In the genomic region with DNA sequence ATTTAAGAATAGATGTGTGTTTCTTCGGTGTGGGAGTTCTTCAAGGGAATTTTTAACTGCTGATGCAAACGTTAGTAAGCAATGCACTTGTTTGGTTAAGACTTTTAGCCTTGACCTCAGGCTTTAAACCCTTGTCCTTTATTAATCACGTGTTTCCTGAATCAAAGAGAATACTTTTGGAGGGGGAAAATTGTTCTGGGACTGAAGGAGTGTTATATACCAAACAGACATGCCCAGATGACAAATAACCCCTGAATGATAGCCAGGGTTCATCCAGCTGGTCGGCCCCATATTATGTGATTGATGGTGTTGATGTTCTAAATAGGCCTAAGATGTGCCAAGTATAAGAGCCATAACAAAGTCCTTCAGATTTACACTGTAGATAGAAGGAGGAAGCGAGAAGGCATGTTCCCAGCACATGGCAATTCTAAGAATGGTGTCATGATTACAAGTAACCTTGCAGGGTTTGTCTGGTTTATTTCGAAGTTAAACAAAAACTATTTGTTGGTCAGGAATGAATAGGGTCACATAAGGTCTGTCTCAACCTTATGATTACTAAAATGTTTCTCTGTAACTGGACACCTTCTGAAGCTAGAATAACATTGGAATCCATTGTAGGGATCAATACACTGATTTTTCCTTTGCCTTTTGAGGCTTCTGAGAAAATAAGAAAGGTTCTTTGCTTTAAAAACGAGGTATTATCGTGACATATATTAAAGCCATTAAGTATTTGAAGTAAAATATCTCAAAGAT, we compare ENCODE assay signal across 1 cellular context.
A peak's percentile ranks its signal among the peaks of the same experiment; 100 is the strongest.
TF ChIP-seq lines count a peak whose summit lies in the region.

No MANE protein-coding gene starts in this region.

TF ChIP-seq in HepG2, 621 proteins besides CTCF, POLR2A, EP300 and RAD21 (continued from another document and continues in another):
- TF ChIP-seq, protein P1, sequence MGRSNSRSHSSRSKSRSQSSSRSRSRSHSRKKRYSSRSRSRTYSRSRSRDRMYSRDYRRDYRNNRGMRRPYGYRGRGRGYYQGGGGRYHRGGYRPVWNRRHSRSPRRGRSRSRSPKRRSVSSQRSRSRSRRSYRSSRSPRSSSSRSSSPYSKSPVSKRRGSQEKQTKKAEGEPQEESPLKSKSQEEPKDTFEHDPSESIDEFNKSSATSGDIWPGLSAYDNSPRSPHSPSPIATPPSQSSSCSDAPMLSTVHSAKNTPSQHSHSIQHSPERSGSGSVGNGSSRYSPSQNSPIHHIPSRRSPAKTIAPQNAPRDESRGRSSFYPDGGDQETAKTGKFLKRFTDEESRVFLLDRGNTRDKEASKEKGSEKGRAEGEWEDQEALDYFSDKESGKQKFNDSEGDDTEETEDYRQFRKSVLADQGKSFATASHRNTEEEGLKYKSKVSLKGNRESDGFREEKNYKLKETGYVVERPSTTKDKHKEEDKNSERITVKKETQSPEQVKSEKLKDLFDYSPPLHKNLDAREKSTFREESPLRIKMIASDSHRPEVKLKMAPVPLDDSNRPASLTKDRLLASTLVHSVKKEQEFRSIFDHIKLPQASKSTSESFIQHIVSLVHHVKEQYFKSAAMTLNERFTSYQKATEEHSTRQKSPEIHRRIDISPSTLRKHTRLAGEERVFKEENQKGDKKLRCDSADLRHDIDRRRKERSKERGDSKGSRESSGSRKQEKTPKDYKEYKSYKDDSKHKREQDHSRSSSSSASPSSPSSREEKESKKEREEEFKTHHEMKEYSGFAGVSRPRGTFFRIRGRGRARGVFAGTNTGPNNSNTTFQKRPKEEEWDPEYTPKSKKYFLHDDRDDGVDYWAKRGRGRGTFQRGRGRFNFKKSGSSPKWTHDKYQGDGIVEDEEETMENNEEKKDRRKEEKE (IDR thresholded peaks at IDR 0.05), result no peak
- TF ChIP-seq ZNF839 (CRISPR knock-in tag; IDR thresholded peaks at IDR 0.05; ENCODE audit: borderline replicate concordance) (no peak), STAG1 (CRISPR knock-in tag; IDR thresholded peaks at IDR 0.05) (no peak), ERF (CRISPR knock-in tag; IDR thresholded peaks at IDR 0.05) (peak; percentile 31; the same call in 1 of the 2 replicates), ZNF235 (CRISPR knock-in tag; IDR thresholded peaks at IDR 0.05; ENCODE audit: borderline replicate concordance) (no peak), ZNF382 (CRISPR knock-in tag; IDR thresholded peaks at IDR 0.05; ENCODE audit: borderline replicate concordance) (no peak), JDP2 (CRISPR knock-in tag; IDR thresholded peaks at IDR 0.05; ENCODE audit: borderline replicate concordance) (no peak), CCDC6 (CRISPR knock-in tag; IDR thresholded peaks at IDR 0.05) (no peak), REPIN1 (CRISPR knock-in tag; IDR thresholded peaks at IDR 0.05; ENCODE audit: borderline replicate concordance, low read depth) (peak; percentile 61; the same call in 1 of the 2 replicates), ZFP82 (CRISPR knock-in tag; IDR thresholded peaks at IDR 0.05; ENCODE audit: borderline replicate concordance) (no peak), MEIS1 (CRISPR knock-in tag; IDR thresholded peaks at IDR 0.05; ENCODE audit: borderline replicate concordance) (no peak), ZNF766 (CRISPR knock-in tag; IDR thresholded peaks at IDR 0.05; ENCODE audit: borderline replicate concordance) (no peak), MAFK (conservative IDR thresholded peaks at IDR 0.05 in 1 of 2, IDR thresholded peaks at IDR 0.05 in 1 of 2; ENCODE audit: low read length in 2 of 2) (peak in 1 of 2 experiments; percentile 36; a peak in 2 of 4 replicates), SRSF9 (IDR thresholded peaks at IDR 0.05; ENCODE audit: borderline replicate concordance, insufficient read depth, low read depth, low read length, poor library complexity, severe bottlenecking) (no peak), ZNF768 (CRISPR knock-in tag; IDR thresholded peaks at IDR 0.05) (no peak), ELF3 (CRISPR knock-in tag; IDR thresholded peaks at IDR 0.05) (peak; percentile 58), PITX1 (CRISPR knock-in tag; IDR thresholded peaks at IDR 0.05) (peak; percentile 56; the same call in 1 of the 2 replicates), ZNF614 (CRISPR knock-in tag; IDR thresholded peaks at IDR 0.05; ENCODE audit: borderline replicate concordance) (0 out of 2 replicates have a peak, but pooled peaks have one; percentile 50), ZNF652 (CRISPR knock-in tag; IDR thresholded peaks at IDR 0.05; ENCODE audit: borderline replicate concordance, low read depth) (peak; percentile 46; the same call in 1 of the 2 replicates), ZNF747 (CRISPR knock-in tag; IDR thresholded peaks at IDR 0.05; ENCODE audit: borderline replicate concordance) (no peak), ZBTB8A (CRISPR knock-in tag; IDR thresholded peaks at IDR 0.05; ENCODE audit: borderline replicate concordance, low read depth) (no peak), SMAD3 (CRISPR knock-in tag; IDR thresholded peaks at IDR 0.05) (peak; percentile 64), ETV5 (CRISPR knock-in tag; IDR thresholded peaks at IDR 0.05; ENCODE audit: borderline replicate concordance) (no peak; the same call in 1 of the 2 replicates), ZNF12 (CRISPR knock-in tag; IDR thresholded peaks at IDR 0.05) (peak; percentile 17; the same call in 1 of the 2 replicates), ZNF24 (IDR thresholded peaks at IDR 0.05) (no peak), AHR (CRISPR knock-in tag; IDR thresholded peaks at IDR 0.05) (no peak), ZNF674 (CRISPR knock-in tag; IDR thresholded peaks at IDR 0.05; ENCODE audit: low read depth) (no peak), SOX13 (IDR thresholded peaks at IDR 0.05) (no peak), SOX13 (CRISPR knock-in tag; conservative IDR thresholded peaks at IDR 0.05 in 1 of 2, IDR thresholded peaks at IDR 0.05 in 1 of 2) (peak in 1 of 2 experiments; percentile 90; a peak in 2 of 4 replicates), NCOA2 (CRISPR knock-in tag; IDR thresholded peaks at IDR 0.05) (peak; percentile 93), TP53 (CRISPR knock-in tag; conservative IDR thresholded peaks at IDR 0.05) (no peak), SOX5 (CRISPR knock-in tag; IDR thresholded peaks at IDR 0.05; ENCODE audit: borderline replicate concordance) (peak; percentile 89), FIP1L1 (IDR thresholded peaks at IDR 0.05; ENCODE audit: borderline replicate concordance, insufficient read depth, low read depth, low read length) (no peak), KAT8 (CRISPR knock-in tag; IDR thresholded peaks at IDR 0.05) (peak; percentile 56; the same call in 1 of the 2 replicates), SIX1 (CRISPR knock-in tag; IDR thresholded peaks at IDR 0.05; ENCODE audit: borderline replicate concordance) (peak; percentile 33; the same call in 1 of the 2 replicates), ZNF703 (CRISPR knock-in tag; IDR thresholded peaks at IDR 0.05; ENCODE audit: borderline replicate concordance) (no peak)
- TF ChIP-seq, protein P2, sequence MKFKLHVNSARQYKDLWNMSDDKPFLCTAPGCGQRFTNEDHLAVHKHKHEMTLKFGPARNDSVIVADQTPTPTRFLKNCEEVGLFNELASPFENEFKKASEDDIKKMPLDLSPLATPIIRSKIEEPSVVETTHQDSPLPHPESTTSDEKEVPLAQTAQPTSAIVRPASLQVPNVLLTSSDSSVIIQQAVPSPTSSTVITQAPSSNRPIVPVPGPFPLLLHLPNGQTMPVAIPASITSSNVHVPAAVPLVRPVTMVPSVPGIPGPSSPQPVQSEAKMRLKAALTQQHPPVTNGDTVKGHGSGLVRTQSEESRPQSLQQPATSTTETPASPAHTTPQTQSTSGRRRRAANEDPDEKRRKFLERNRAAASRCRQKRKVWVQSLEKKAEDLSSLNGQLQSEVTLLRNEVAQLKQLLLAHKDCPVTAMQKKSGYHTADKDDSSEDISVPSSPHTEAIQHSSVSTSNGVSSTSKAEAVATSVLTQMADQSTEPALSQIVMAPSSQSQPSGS (CRISPR knock-in tag; IDR thresholded peaks at IDR 0.05), result peak; percentile 76
- TF ChIP-seq, protein P3, sequence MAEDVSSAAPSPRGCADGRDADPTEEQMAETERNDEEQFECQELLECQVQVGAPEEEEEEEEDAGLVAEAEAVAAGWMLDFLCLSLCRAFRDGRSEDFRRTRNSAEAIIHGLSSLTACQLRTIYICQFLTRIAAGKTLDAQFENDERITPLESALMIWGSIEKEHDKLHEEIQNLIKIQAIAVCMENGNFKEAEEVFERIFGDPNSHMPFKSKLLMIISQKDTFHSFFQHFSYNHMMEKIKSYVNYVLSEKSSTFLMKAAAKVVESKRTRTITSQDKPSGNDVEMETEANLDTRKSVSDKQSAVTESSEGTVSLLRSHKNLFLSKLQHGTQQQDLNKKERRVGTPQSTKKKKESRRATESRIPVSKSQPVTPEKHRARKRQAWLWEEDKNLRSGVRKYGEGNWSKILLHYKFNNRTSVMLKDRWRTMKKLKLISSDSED (CRISPR knock-in tag; IDR thresholded peaks at IDR 0.05), result no peak
- TF ChIP-seq, protein P4, sequence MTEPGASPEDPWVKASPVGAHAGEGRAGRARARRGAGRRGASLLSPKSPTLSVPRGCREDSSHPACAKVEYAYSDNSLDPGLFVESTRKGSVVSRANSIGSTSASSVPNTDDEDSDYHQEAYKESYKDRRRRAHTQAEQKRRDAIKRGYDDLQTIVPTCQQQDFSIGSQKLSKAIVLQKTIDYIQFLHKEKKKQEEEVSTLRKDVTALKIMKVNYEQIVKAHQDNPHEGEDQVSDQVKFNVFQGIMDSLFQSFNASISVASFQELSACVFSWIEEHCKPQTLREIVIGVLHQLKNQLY (CRISPR knock-in tag; IDR thresholded peaks at IDR 0.05), result peak; percentile 69
- TF ChIP-seq, protein P5, sequence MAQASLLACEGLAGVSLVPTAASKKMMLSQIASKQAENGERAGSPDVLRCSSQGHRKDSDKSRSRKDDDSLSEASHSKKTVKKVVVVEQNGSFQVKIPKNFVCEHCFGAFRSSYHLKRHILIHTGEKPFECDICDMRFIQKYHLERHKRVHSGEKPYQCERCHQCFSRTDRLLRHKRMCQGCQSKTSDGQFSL (CRISPR knock-in tag; IDR thresholded peaks at IDR 0.05), result no peak
- TF ChIP-seq, protein P6, sequence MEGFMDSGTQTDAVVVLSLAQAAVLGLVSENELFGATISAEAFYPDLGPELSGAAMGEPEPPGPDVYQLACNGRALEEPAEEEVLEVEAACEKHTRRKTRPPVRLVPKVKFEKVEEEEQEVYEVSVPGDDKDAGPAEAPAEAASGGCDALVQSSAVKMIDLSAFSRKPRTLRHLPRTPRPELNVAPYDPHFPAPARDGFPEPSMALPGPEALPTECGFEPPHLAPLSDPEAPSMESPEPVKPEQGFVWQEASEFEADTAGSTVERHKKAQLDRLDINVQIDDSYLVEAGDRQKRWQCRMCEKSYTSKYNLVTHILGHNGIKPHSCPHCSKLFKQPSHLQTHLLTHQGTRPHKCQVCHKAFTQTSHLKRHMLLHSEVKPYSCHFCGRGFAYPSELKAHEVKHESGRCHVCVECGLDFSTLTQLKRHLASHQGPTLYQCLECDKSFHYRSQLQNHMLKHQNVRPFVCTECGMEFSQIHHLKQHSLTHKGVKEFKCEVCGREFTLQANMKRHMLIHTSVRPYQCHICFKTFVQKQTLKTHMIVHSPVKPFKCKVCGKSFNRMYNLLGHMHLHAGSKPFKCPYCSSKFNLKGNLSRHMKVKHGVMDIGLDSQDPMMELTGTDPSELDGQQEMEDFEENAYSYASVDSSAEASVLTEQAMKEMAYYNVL (CRISPR knock-in tag; IDR thresholded peaks at IDR 0.05; ENCODE audit: borderline replicate concordance), result no peak
- TF ChIP-seq, protein P7, sequence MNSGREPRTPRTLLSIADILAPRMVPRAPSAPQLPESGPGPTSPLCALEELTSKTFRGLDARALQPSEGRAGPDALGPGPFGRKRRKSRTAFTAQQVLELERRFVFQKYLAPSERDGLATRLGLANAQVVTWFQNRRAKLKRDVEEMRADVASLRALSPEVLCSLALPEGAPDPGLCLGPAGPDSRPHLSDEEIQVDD (CRISPR knock-in tag; IDR thresholded peaks at IDR 0.05; ENCODE audit: borderline replicate concordance), result no peak
- TF ChIP-seq, protein P8, sequence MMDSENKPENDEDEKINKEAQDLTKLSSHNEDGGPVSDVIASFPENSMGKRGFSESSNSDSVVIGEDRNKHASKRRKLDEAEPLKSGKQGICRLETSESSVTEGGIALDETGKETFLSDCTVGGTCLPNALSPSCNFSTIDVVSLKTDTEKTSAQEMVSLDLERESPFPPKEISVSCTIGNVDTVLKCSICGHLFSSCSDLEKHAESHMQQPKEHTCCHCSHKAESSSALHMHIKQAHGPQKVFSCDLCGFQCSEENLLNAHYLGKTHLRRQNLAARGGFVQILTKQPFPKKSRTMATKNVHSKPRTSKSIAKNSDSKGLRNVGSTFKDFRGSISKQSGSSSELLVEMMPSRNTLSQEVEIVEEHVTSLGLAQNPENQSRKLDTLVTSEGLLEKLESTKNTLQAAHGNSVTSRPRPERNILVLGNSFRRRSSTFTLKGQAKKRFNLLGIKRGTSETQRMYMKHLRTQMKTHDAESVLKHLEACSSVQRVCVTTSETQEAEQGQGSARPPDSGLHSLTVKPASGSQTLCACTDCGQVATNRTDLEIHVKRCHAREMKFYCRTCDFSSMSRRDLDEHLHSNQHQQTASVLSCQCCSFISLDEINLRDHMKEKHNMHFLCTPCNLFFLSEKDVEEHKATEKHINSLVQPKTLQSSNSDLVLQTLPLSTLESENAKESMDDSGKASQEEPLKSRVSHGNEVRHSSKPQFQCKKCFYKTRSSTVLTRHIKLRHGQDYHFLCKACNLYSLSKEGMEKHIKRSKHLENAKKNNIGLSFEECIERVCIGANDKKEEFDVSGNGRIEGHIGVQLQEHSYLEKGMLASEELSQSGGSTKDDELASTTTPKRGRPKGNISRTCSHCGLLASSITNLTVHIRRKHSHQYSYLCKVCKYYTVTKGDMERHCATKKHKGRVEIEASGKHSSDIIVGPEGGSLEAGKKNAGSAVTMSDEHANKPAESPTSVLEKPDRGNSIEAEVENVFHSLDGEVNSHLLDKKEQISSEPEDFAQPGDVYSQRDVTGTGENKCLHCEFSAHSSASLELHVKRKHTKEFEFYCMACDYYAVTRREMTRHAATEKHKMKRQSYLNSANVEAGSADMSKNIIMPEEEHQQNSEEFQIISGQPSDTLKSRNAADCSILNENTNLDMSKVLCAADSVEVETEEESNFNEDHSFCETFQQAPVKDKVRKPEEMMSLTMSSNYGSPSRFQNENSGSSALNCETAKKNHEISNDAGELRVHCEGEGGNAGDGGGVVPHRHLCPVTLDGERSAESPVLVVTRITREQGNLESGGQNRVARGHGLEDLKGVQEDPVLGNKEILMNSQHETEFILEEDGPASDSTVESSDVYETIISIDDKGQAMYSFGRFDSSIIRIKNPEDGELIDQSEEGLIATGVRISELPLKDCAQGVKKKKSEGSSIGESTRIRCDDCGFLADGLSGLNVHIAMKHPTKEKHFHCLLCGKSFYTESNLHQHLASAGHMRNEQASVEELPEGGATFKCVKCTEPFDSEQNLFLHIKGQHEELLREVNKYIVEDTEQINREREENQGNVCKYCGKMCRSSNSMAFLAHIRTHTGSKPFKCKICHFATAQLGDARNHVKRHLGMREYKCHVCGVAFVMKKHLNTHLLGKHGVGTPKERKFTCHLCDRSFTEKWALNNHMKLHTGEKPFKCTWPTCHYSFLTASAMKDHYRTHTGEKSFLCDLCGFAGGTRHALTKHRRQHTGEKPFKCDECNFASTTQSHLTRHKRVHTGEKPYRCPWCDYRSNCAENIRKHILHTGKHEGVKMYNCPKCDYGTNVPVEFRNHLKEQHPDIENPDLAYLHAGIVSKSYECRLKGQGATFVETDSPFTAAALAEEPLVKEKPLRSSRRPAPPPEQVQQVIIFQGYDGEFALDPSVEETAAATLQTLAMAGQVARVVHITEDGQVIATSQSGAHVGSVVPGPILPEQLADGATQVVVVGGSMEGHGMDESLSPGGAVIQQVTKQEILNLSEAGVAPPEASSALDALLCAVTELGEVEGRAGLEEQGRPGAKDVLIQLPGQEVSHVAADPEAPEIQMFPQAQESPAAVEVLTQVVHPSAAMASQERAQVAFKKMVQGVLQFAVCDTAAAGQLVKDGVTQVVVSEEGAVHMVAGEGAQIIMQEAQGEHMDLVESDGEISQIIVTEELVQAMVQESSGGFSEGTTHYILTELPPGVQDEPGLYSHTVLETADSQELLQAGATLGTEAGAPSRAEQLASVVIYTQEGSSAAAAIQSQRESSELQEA (CRISPR knock-in tag; IDR thresholded peaks at IDR 0.05; ENCODE audit: not compliant biosample characterization), result no peak
